Comparison of ENCODE assay signal across 33 cellular contexts in genomic region chr14:95787941-95788340, GRCh38.
DNase-seq lines count a peak whose midpoint lies in the region; ATAC-seq and TF ChIP-seq lines count a peak whose summit lies in the region.
"Had no signal": no experiment of that assay in that cellular context is flagged by ENCODE, and none has a peak within 500 bp of the region (broad histone marks: within the 10 kb centered on the region; RNA-seq: fewer than 3 reads in every experiment).

No MANE protein-coding gene starts in this region.

- TF ChIP-seq RAD21 in IMR-90 (IDR thresholded peaks at IDR 0.05; ENCODE audit: low read length), result no peak

- H3K4me1 ChIP-seq in IMR-90 (ENCODE audit: control insufficient read depth, insufficient read depth, low read length), result no peaks in the 10 kb centered on the region
- H3K4me1 ChIP-seq: A549; BE2C; BLaER1; BLaER1 treated with 17β-estradiol and CSF1 and Interleukin-3, amounts not matched to agents 10 nM and 100 nM; Caco-2 had no signal

- H2BK20ac ChIP-seq in IMR-90 (ENCODE audit: low read depth, low read length), result no peak overlapping the region

- dilution Hi-C loops in IMR-90 (cut with HindIII; ENCODE audit: low sequenced_read_pairs, unreplicated experiment), result loop anchor here (25.0 kb wide), 1 partner anchor 226 kb away; no protein-coding TSS in a partner anchor

- no peaks in the 10 kb centered on the region for H4K20me1 ChIP-seq in IMR-90 (ENCODE audit: insufficient read depth, low read length)
- H4K20me1 ChIP-seq: BLaER1; BLaER1 treated with 17β-estradiol and CSF1 and Interleukin-3, amounts not matched to agents 10 nM and 100 nM had no signal

- no peaks in the 10 kb centered on the region for H3K36me3 ChIP-seq in IMR-90 (ENCODE audit: control insufficient read depth, insufficient read depth, low read length)
- H3K36me3 ChIP-seq: BE2C; BLaER1; BLaER1 treated with 17β-estradiol and CSF1 and Interleukin-3, amounts not matched to agents 10 nM and 100 nM had no signal

- no peak overlapping the region for H3K27ac ChIP-seq in IMR-90 (ENCODE audit: insufficient read depth, low read length)
- H3K27ac ChIP-seq: 22Rv1; A549; BLaER1; BLaER1 treated with 17β-estradiol and CSF1 and Interleukin-3, amounts not matched to agents 10 nM and 100 nM; C4-2B had no signal

- H2AFZ ChIP-seq in IMR-90 (replicated peaks; ENCODE audit: low read length, poor library complexity), result no peak overlapping the region

- H3K9me3 ChIP-seq in IMR-90 (ENCODE audit: control insufficient read depth, insufficient read depth, low read length), result no peaks in the 10 kb centered on the region; the same call in 1 of the 2 replicates
- H3K9me3 ChIP-seq: A549; BE2C; BLaER1; BLaER1 treated with 17β-estradiol and CSF1 and Interleukin-3, amounts not matched to agents 10 nM and 100 nM; Caco-2 had no signal

- H3K9ac ChIP-seq in IMR-90 (ENCODE audit: low read depth, low read length), result no peak overlapping the region
- H3K9ac ChIP-seq: BLaER1; BLaER1 treated with 17β-estradiol and CSF1 and Interleukin-3, amounts not matched to agents 10 nM and 100 nM had no signal

- no peaks in the 10 kb centered on the region for H3K36me3 Mint-ChIP-seq in activated CD4-positive, alpha-beta T cell treated with anti-CD3 and anti-CD28 coated beads for 36 hours (ENCODE audit: low read depth)
- H3K36me3 Mint-ChIP-seq: CD14-positive monocyte; CD4-positive, alpha-beta memory T cell; CD4-positive, CD25-positive, alpha-beta regulatory T cell; CD8-positive, alpha-beta memory T cell; CD8-positive, alpha-beta T cell had no signal

- BruUV-seq in IMR-90 (replicated peaks; lab: Mats Ljungman, UMichigan), result no TSS peak

- no peak overlapping the region for H3K56ac ChIP-seq in IMR-90 (ENCODE audit: extremely low read depth, insufficient read depth, low read length)

- H3K4me1 Mint-ChIP-seq in activated CD4-positive, alpha-beta T cell treated with anti-CD3 and anti-CD28 coated beads for 36 hours, result no peaks in the 10 kb centered on the region
- H3K4me1 Mint-ChIP-seq: B cell; CD14-positive monocyte; CD4-positive, alpha-beta memory T cell; CD4-positive, CD25-positive, alpha-beta regulatory T cell; CD8-positive, alpha-beta memory T cell had no signal

- no peak overlapping the region for H3K18ac ChIP-seq in IMR-90 (ENCODE audit: low read depth, low read length)

- H3K14ac ChIP-seq in IMR-90 (replicated peaks; ENCODE audit: low read depth, low read length), result no peak overlapping the region

- TF ChIP-seq POLR2A in IMR-90 (IDR thresholded peaks at IDR 0.05; ENCODE audit: low read depth, low read length), result no peak

- CTCF ChIA-PET in IMR-90 (lab: Yijun Ruan, JAX), result no interaction called here
- CTCF ChIA-PET in activated CD4-positive, alpha-beta T cell treated with anti-CD3 and anti-CD28 coated beads for 36 hours (lab: Charles Lee), result no interaction called here

- H2AK5ac ChIP-seq in IMR-90 (ENCODE audit: low read depth, low read length), result no peak overlapping the region

- DNase-seq in IMR-90 (no peak), cerebellum (ENCODE audit: low spot score) (peak; percentile 5), mesenteric fat pad (ENCODE audit: low spot score) (peak; percentile 68), OCI-M2 (lab: John Stamatoyannopoulos, UW; ENCODE audit: unreplicated experiment) (no peak)
- DNase-seq in stimulated activated naive CD8-positive, alpha-beta T cell treated with anti-CD3 and anti-CD28 coated beads, Interleukin-15, Interleukin-2, amounts not matched to agents 100 U/mL and 50 U/mL, for 24 hours, result no peak
- DNase-seq in activated CD4-positive, alpha-beta T cell treated with anti-CD3 and anti-CD28 coated beads for 36 hours, result no peak
- DNase-seq: 8988T; ACHN; AML-193; BE2C; C1 segment of cervical spinal cord; Caco-2; Calu3; CD4-positive, alpha-beta memory T cell; CD4-positive, alpha-beta T cell; CD4-positive, CD25-positive, alpha-beta regulatory T cell; CD8-positive, alpha-beta memory T cell; CD8-positive, alpha-beta T cell; COR-L47; DMS 273 treated with DMSO at 0.1 percent for 48 hours; DMS153; DMS53; DMS79; DMS79 treated with DMSO at 0.1 percent for 48 hours; DND-41; EL had no signal

- no peak for ATAC-seq in IMR-90 (ENCODE audit: low read depth)
- ATAC-seq in stimulated activated naive CD8-positive, alpha-beta T cell treated with anti-CD3 and anti-CD28 coated beads, Interleukin-15, Interleukin-2, amounts not matched to agents 100 U/mL and 50 U/mL, for 24 hours, result no peak
- ATAC-seq in activated CD4-positive, alpha-beta T cell treated with anti-CD3 and anti-CD28 coated beads for 36 hours, result no peak
- ATAC-seq: A549; CD8-positive, alpha-beta T cell had no signal

- peak overlapping the region; percentile 72 for H2AK9ac ChIP-seq in IMR-90 (replicated peaks; ENCODE audit: low read depth, low read length, poor library complexity)

- peaks cover 12% of the 10 kb centered on the region for H3K27me3 Mint-ChIP-seq in activated CD4-positive, alpha-beta T cell treated with anti-CD3 and anti-CD28 coated beads for 36 hours
- H3K27me3 Mint-ChIP-seq: CD4-positive, CD25-positive, alpha-beta regulatory T cell had no signal

- no peak overlapping the region for H4K5ac ChIP-seq in IMR-90 (ENCODE audit: low read depth, low read length)

- 79% methylated on average over 2 of the region's 3 CpGs; no CpG with 5 or more reads in 1 of the 2 experiments for WGBS in IMR-90 (ENCODE audit: extremely low coverage in 2 of 2, insufficient read length in 1 of 2), 2 experiments

- H3K23ac ChIP-seq in IMR-90 (ENCODE audit: low read depth, low read length), result no peak overlapping the region

- intact Hi-C loops in IMR-90 (cut with micrococcal nuclease), result no loop called here
- intact Hi-C loops in activated CD4-positive, alpha-beta T cell treated with anti-CD3 and anti-CD28 coated beads for 36 hours (cut with DNase I, micrococcal nuclease), result no loop called here

- H3K9me3 Mint-ChIP-seq in activated CD4-positive, alpha-beta T cell treated with anti-CD3 and anti-CD28 coated beads for 36 hours (ENCODE audit: low read depth), result no peaks in the 10 kb centered on the region
- H3K9me3 Mint-ChIP-seq: CD4-positive, alpha-beta T cell; CD8-positive, alpha-beta T cell had no signal

- no peak for TF ChIP-seq CTCF in IMR-90 (conservative IDR thresholded peaks at IDR 0.05; ENCODE audit: low read depth, low read length)

- POLR2A ChIA-PET in IMR-90 (lab: Charles Lee; ENCODE audit: unreplicated experiment), result no interaction called here
- POLR2A ChIA-PET in activated CD4-positive, alpha-beta T cell treated with anti-CD3 and anti-CD28 coated beads for 36 hours (lab: Charles Lee), result no interaction called here

- H2BK5ac ChIP-seq in IMR-90 (ENCODE audit: low read depth, low read length, poor library complexity, severe bottlenecking), result no peak overlapping the region

- no peak overlapping the region for H4K91ac ChIP-seq in IMR-90 (ENCODE audit: insufficient read depth, low read depth, low read length)

- H2BK15ac ChIP-seq in IMR-90 (ENCODE audit: low read depth, low read length), result no peak overlapping the region

- no peak overlapping the region for H3K4me2 ChIP-seq in IMR-90 (ENCODE audit: low read depth, low read length)
- H3K4me2 ChIP-seq: A549; BLaER1; BLaER1 treated with 17β-estradiol and CSF1 and Interleukin-3, amounts not matched to agents 10 nM and 100 nM had no signal

- no peaks in the 10 kb centered on the region for H3K9me1 ChIP-seq in IMR-90 (ENCODE audit: insufficient read depth, low read length)

- H3K27ac Mint-ChIP-seq in activated CD4-positive, alpha-beta T cell treated with anti-CD3 and anti-CD28 coated beads for 36 hours, result no peak overlapping the region
- H3K27ac Mint-ChIP-seq: B cell; CD14-positive monocyte; CD4-positive, alpha-beta memory T cell; CD4-positive, alpha-beta T cell; CD4-positive, CD25-positive, alpha-beta regulatory T cell; CD8-positive, alpha-beta T cell had no signal

- H2BK120ac ChIP-seq in IMR-90 (ENCODE audit: low read depth, low read length), result no peak overlapping the region

- H3K4me3 Mint-ChIP-seq in activated CD4-positive, alpha-beta T cell treated with anti-CD3 and anti-CD28 coated beads for 36 hours, result no peak overlapping the region
- H3K4me3 Mint-ChIP-seq: B cell; CD14-positive monocyte; CD4-positive, alpha-beta memory T cell; CD4-positive, alpha-beta T cell; CD4-positive, CD25-positive, alpha-beta regulatory T cell; CD8-positive, alpha-beta memory T cell; CD8-positive, alpha-beta T cell had no signal

- in situ Hi-C loops in IMR-90 (cut with MboI; ENCODE audit: low sequenced_read_pairs), result no loop called here

- no peak overlapping the region for H3K4me3 ChIP-seq in IMR-90 (ENCODE audit: insufficient read depth, low read depth, low read length)
- H3K4me3 ChIP-seq: A549; BLaER1; BLaER1 treated with 17β-estradiol and CSF1 and Interleukin-3, amounts not matched to agents 10 nM and 100 nM had no signal

- no peaks in the 10 kb centered on the region for H3K27me3 ChIP-seq in IMR-90 (ENCODE audit: control insufficient read depth, insufficient read depth, low read length)
- H3K27me3 ChIP-seq: BE2C; BLaER1; BLaER1 treated with 17β-estradiol and CSF1 and Interleukin-3, amounts not matched to agents 10 nM and 100 nM had no signal

- H4K8ac ChIP-seq in IMR-90 (ENCODE audit: low read depth in 2 of 2, low read length in 2 of 2), result no peak overlapping the region

- H3K4ac ChIP-seq in IMR-90 (ENCODE audit: low read depth, low read length), result no peak overlapping the region

- no peaks in the 10 kb centered on the region for H3K79me1 ChIP-seq in IMR-90 (ENCODE audit: low read depth in 1 of 2, low read length in 2 of 2)

TF ChIP-seq in IMR-90, 13 proteins besides CTCF, POLR2A, EP300 and RAD21 (continues in another document):
- TF ChIP-seq, protein P1, sequence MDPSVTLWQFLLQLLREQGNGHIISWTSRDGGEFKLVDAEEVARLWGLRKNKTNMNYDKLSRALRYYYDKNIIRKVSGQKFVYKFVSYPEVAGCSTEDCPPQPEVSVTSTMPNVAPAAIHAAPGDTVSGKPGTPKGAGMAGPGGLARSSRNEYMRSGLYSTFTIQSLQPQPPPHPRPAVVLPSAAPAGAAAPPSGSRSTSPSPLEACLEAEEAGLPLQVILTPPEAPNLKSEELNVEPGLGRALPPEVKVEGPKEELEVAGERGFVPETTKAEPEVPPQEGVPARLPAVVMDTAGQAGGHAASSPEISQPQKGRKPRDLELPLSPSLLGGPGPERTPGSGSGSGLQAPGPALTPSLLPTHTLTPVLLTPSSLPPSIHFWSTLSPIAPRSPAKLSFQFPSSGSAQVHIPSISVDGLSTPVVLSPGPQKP (IDR thresholded peaks at IDR 0.05; ENCODE audit: borderline replicate concordance, low read depth, low read length), result no peak
- TF ChIP-seq RCOR1 (IDR thresholded peaks at IDR 0.05; ENCODE audit: insufficient replicate concordance, low read length) (no peak), RFX5 (IDR thresholded peaks at IDR 0.05; ENCODE audit: low read depth, low read length) (no peak), BHLHE40 (IDR thresholded peaks at IDR 0.05; ENCODE audit: low read depth, low read length) (no peak), FOS (IDR thresholded peaks at IDR 0.05; ENCODE audit: low read depth, low read length) (no peak)

Comparison
In these comparisons a context has a peak if more than half of its experiments do, and no peak if none do; other contexts are left out.
1. DNase-seq: peak in cerebellum (single experiment) and mesenteric fat pad (single experiment); none in IMR-90 (single experiment), stimulated activated naive CD8-positive, alpha-beta T cell treated with anti-CD3 and anti-CD28 coated beads, Interleukin-15, Interleukin-2, amounts not matched to agents 100 U/mL and 50 U/mL, for 24 hours (single experiment), activated CD4-positive, alpha-beta T cell treated with anti-CD3 and anti-CD28 coated beads for 36 hours (single experiment) and OCI-M2 (single experiment).